In the genomic region with DNA sequence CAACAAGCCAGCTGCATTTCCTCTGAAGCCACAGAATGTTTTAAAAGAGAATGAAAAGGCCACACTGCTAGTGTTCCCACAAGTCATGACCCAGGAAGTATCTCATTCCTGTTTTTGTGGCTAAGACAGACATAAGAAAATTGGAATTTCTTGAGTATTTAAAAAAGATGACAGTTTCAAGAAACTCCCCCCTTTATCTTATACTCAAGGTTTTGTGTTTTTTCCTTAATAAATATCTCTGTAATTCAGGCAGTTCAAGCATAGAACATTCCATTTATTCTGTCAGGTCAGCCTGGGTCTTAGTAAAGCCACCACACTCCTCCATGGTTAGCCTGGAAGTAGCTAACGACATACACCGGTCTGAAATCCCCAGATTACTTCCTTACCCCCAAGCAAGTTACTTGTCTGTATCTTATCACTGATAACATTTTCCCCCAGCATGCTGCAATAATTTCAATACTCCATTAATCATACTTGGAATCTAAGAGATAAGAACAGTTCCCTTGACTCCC, we compare ENCODE assay signal across 15 cellular contexts.
DNase-seq lines count a peak whose midpoint lies in the region; ATAC-seq and TF ChIP-seq lines count a peak whose summit lies in the region.
"Had no signal": no experiment of that assay in that cellular context is flagged by ENCODE, and none has a peak within 500 bp of the region (broad histone marks: within the 10 kb centered on the region; RNA-seq: fewer than 3 reads in every experiment).

No MANE protein-coding gene starts in this region.

- no peak overlapping the region for H3K27ac ChIP-seq in mesendoderm (ENCODE audit: low read depth, low read length)
- peak overlapping the region; percentile 14 to 50 for H3K27ac ChIP-seq in thoracic aorta
- H3K27ac ChIP-seq: BLaER1, lower lobe of right lung, SJCRH30 had no signal

- H3K9ac ChIP-seq in mesendoderm (ENCODE audit: low read length), result no peak overlapping the region
- H3K9ac ChIP-seq: BLaER1 had no signal

- no peak overlapping the region for H3K4me3 ChIP-seq in cardiac fibroblast (replicated peaks in 1 of 2; ENCODE audit: low read depth in 2 of 2, low read length in 2 of 2)
- H3K4me3 ChIP-seq in mesendoderm (ENCODE audit: low read length), result no peak overlapping the region
- no peak overlapping the region for H3K4me3 ChIP-seq in thoracic aorta
- H3K4me3 ChIP-seq: BLaER1, lower lobe of right lung, SJCRH30 had no signal

- H3K4me1 ChIP-seq in mesendoderm (ENCODE audit: control insufficient read depth, low read depth, low read length) (no peaks in the 10 kb centered on the region), thoracic aorta (ENCODE audit: control insufficient read depth in 1 of 2, low read depth in 2 of 2) (peaks cover 14 to 56% of the 10 kb centered on the region in 2 donors)

- H3K23ac ChIP-seq in mesendoderm (ENCODE audit: low read length), result no peak overlapping the region

- no peak overlapping the region for H2BK15ac ChIP-seq in mesendoderm (replicated peaks; ENCODE audit: low read depth)

- no peaks in the 10 kb centered on the region for H3K79me1 ChIP-seq in mesendoderm (ENCODE audit: low read length)

- no peak overlapping the region for H3K4ac ChIP-seq in mesendoderm (ENCODE audit: low read depth, low read length)

- no peak overlapping the region for H2BK5ac ChIP-seq in mesendoderm (ENCODE audit: low read length)

- DNase-seq in HCEC 1CT (peak; percentile 58), cardiac fibroblast (ENCODE audit: low read depth in 2 of 2) (peak; percentile 58 to 73), mesendoderm (peak; percentile 78), thoracic aorta (ENCODE audit: low spot score) (no peak), NCI-H2171 (lab: John Stamatoyannopoulos, UW) (no peak), SKM-1 treated with dmso at 0.1 percent for 144 hours (lab: John Stamatoyannopoulos, UW; ENCODE audit: unreplicated experiment) (no peak), left lobe of liver (ENCODE audit: low spot score) (no peak)
- DNase-seq: activated CD8-positive, alpha-beta T cell treated with anti-CD3 and anti-CD28 coated beads for 36 hours; hypothalamus; lower lobe of right lung; SJCRH30; stimulated activated CD4-positive, alpha-beta T cell treated with anti-CD3 and anti-CD28 coated beads, Interleukin-12 subunit alpha, Interleukin-12 subunit beta, amount 100 ng/mL, for 4 hours; substantia nigra had no signal

- H3K36me3 ChIP-seq in mesendoderm (ENCODE audit: control insufficient read depth, insufficient read depth, low read length), result no peaks in the 10 kb centered on the region
- H3K36me3 ChIP-seq in thoracic aorta, result no peaks in the 10 kb centered on the region
- H3K36me3 ChIP-seq: BLaER1, lower lobe of right lung had no signal

- no peak overlapping the region for H2AK5ac ChIP-seq in mesendoderm (ENCODE audit: low read length)

- H2BK120ac ChIP-seq in mesendoderm (ENCODE audit: low read depth, low read length), result peak overlapping the region; percentile 32

- H3K56ac ChIP-seq in mesendoderm (ENCODE audit: low read length), result no peak overlapping the region

- H3K27me3 ChIP-seq in mesendoderm (ENCODE audit: insufficient read depth, low read length, poor library complexity), result no peaks in the 10 kb centered on the region
- no peaks in the 10 kb centered on the region for H3K27me3 ChIP-seq in thoracic aorta (replicated peaks; ENCODE audit: insufficient read depth)
- H3K27me3 ChIP-seq: BLaER1, SJCRH30 had no signal

- no peak overlapping the region for H3K18ac ChIP-seq in mesendoderm (ENCODE audit: low read length)

- no peak for TF ChIP-seq CTCF in cardiac fibroblast (IDR thresholded peaks at IDR 0.05; ENCODE audit: low read depth, low read length)
- no peak for TF ChIP-seq CTCF in thoracic aorta (IDR thresholded peaks at IDR 0.05)

- WGBS in mesendoderm (ENCODE audit: extremely low coverage, insufficient coverage, low lambda C conversion rate), result no CpG with 5 or more reads among the region's 2 CpGs

- no peak for ATAC-seq in thoracic aorta (ENCODE audit: insufficient number of reproducible peaks, low FRiP score, low read depth)
- no peak for ATAC-seq in left lobe of liver
- ATAC-seq in HG02973 (IDR thresholded peaks at IDR 0.05; ENCODE audit: unreplicated experiment), result no peak
- ATAC-seq: activated CD8-positive, alpha-beta T cell treated with anti-CD3 and anti-CD28 coated beads for 36 hours; lower lobe of right lung had no signal

- H4K8ac ChIP-seq in mesendoderm (ENCODE audit: low read depth, low read length), result no peak overlapping the region

- H3K9me3 ChIP-seq in thoracic aorta, result no peaks in the 10 kb centered on the region
- H3K9me3 ChIP-seq: BLaER1, lower lobe of right lung, SJCRH30 had no signal

- no peaks in the 10 kb centered on the region for H3K79me2 ChIP-seq in mesendoderm (ENCODE audit: control insufficient read depth, insufficient read depth, low read length)

- no peak overlapping the region for H3K4me2 ChIP-seq in mesendoderm (ENCODE audit: low read length)
- H3K4me2 ChIP-seq: BLaER1 had no signal

- no peak overlapping the region for H4K5ac ChIP-seq in mesendoderm (ENCODE audit: low read length)

Comparison
In these comparisons a context has a peak if more than half of its experiments do, and no peak if none do; other contexts are left out.
1. DNase-seq: peak in HCEC 1CT (single experiment), cardiac fibroblast (2 of 2) and mesendoderm (single experiment); none in thoracic aorta (single experiment), NCI-H2171 (single experiment), SKM-1 treated with dmso at 0.1 percent for 144 hours (single experiment) and left lobe of liver (single experiment).